In genomic region chr5:154038241-154038603, GRCh38 we compare ENCODE assay signal across 8 cellular contexts. TPM values are rescaled to one million over a fixed set of nuclear protein-coding genes. Genes with fewer than 3 reads are reported as not detected.
DNase-seq lines count a peak whose midpoint lies in the region; ATAC-seq and TF ChIP-seq lines count a peak whose summit lies in the region.

No MANE protein-coding gene starts in this region.

- H3K36me3 ChIP-seq in right atrium auricular region: peaks cover 1% of the 10 kb centered on the region

- no peaks in the 10 kb centered on the region for H3K9me3 Mint-ChIP-seq in activated naive CD4-positive, alpha-beta T cell treated with anti-CD3 and anti-CD28 coated beads, Interleukin-2, amount 50 U/mL, for 24 hours

- peak; percentile 25 for DNase-seq in activated CD8-positive, alpha-beta memory T cell treated with anti-CD3 and anti-CD28 coated beads, Interleukin-2, amount 50 U/mL, for 4 hours
- DNase-seq in activated CD8-positive, alpha-beta memory T cell treated with anti-CD3 and anti-CD28 coated beads for 24 hours: no peak
- peak; percentile 34 for DNase-seq in NCI-H1105 treated with DMSO at 0.1 percent for 48 hours (lab: John Stamatoyannopoulos, UW)
- DNase-seq in right atrium auricular region (ENCODE audit: low spot score): no peak
- no peak for DNase-seq in skeletal muscle cell (ENCODE audit: low read depth)
- no peak for DNase-seq in NCI-H1048 (lab: John Stamatoyannopoulos, UW)

- no peaks in the 10 kb centered on the region for H3K27me3 ChIP-seq in right atrium auricular region

- peak overlapping the region; percentile 97 for H3K27ac Mint-ChIP-seq in activated naive CD4-positive, alpha-beta T cell treated with anti-CD3 and anti-CD28 coated beads, Interleukin-2, amount 50 U/mL, for 24 hours

- peaks cover 62% of the 10 kb centered on the region for H3K4me1 Mint-ChIP-seq in activated naive CD4-positive, alpha-beta T cell treated with anti-CD3 and anti-CD28 coated beads, Interleukin-2, amount 50 U/mL, for 24 hours

- H3K36me3 Mint-ChIP-seq in activated naive CD4-positive, alpha-beta T cell treated with anti-CD3 and anti-CD28 coated beads, Interleukin-2, amount 50 U/mL, for 24 hours: no peaks in the 10 kb centered on the region

- ATAC-seq in HG02623 (IDR thresholded peaks at IDR 0.05; ENCODE audit: unreplicated experiment): peak; percentile 39

- H3K9me3 ChIP-seq in right atrium auricular region: no peaks in the 10 kb centered on the region

- no peaks in the 10 kb centered on the region for H3K27me3 Mint-ChIP-seq in activated naive CD4-positive, alpha-beta T cell treated with anti-CD3 and anti-CD28 coated beads, Interleukin-2, amount 50 U/mL, for 24 hours

- H3K4me1 ChIP-seq in right atrium auricular region: peaks cover 0 to 55% of the 10 kb centered on the region in 2 donors

- peak overlapping the region; percentile 90 to 92 for H3K27ac ChIP-seq in right atrium auricular region

- H3K4me3 ChIP-seq in right atrium auricular region (peak overlapping the region; percentile 77 to 80), skeletal muscle cell (ENCODE audit: low read depth, low read length) (peak overlapping the region; percentile 80)

- no peak for TF ChIP-seq CTCF in right atrium auricular region (IDR thresholded peaks at IDR 0.05)

- H3K4me3 Mint-ChIP-seq in activated naive CD4-positive, alpha-beta T cell treated with anti-CD3 and anti-CD28 coated beads, Interleukin-2, amount 50 U/mL, for 24 hours: peak overlapping the region; percentile 93

RNA-seq across cellular contexts. Expression of gene FAM114A2, which starts 0.5 kb away (rescaled TPM):
- total RNA-seq in right atrium auricular region: 10 to 100 TPM; 11.1 to 18.5 TPM

RNA-seq across cellular contexts. Expression of gene MFAP3, which starts 0.5 kb away (rescaled TPM):
- total RNA-seq in right atrium auricular region: 10 to 100 TPM; 34.3 to 72.4 TPM

Comparison
In these comparisons a context has a peak if more than half of its experiments do, and no peak if none do; other contexts are left out.
1. DNase-seq: peak in activated CD8-positive, alpha-beta memory T cell treated with anti-CD3 and anti-CD28 coated beads, Interleukin-2, amount 50 U/mL, for 4 hours (single experiment) and NCI-H1105 treated with DMSO at 0.1 percent for 48 hours (single experiment); none in activated CD8-positive, alpha-beta memory T cell treated with anti-CD3 and anti-CD28 coated beads for 24 hours (single experiment), right atrium auricular region (single experiment), skeletal muscle cell (single experiment) and NCI-H1048 (single experiment).